Comparison of ENCODE assay signal across 8 cellular contexts in genomic region chr17:74748279-74748528, GRCh38. TPM values are rescaled to one million over a fixed set of nuclear protein-coding genes. Genes with fewer than 3 reads are reported as not detected.
DNase-seq lines count a peak whose midpoint lies in the region; ATAC-seq and TF ChIP-seq lines count a peak whose summit lies in the region.

No MANE protein-coding gene starts in this region.

- intact Hi-C loops in esophagus squamous epithelium (cut with DNase I), result no loop called here

- no peaks in the 10 kb centered on the region for H3K9me2 ChIP-seq in OCI-LY1 (ENCODE audit: low read depth, low read length)

- H3K9ac ChIP-seq in OCI-LY1 (ENCODE audit: low read length) (peak overlapping the region; percentile 38; the same call in 1 of the 2 replicates), skeletal muscle satellite cell (ENCODE audit: low read depth, low read length) (peak overlapping the region; percentile 67)

- H3K79me2 ChIP-seq in OCI-LY1 (ENCODE audit: insufficient read depth, low read length), result no peaks in the 10 kb centered on the region

- TF ChIP-seq CTCF in OCI-LY1 (IDR thresholded peaks at IDR 0.05; ENCODE audit: low read length), result no peak
- peak in 3 of 6 experiments; percentile 29 to 45 (median 29) for TF ChIP-seq CTCF in esophagus squamous epithelium (IDR thresholded peaks at IDR 0.05)
- no peak for TF ChIP-seq CTCF in GM10248 (IDR thresholded peaks at IDR 0.05; ENCODE audit: control extremely low read depth, extremely low read depth, low read depth, missing control alignments)

- peak overlapping the region; percentile 49 for H3K4me2 ChIP-seq in OCI-LY1 (ENCODE audit: low read length)
- H3K4me2 ChIP-seq in skeletal muscle satellite cell (ENCODE audit: low read length), result peak overlapping the region; percentile 98

- H3K27ac ChIP-seq in OCI-LY1 (ENCODE audit: low read depth, low read length, poor library complexity, severe bottlenecking) (no peak overlapping the region), esophagus squamous epithelium (peak overlapping the region; percentile 90 to 96 (median 94))

- no peaks in the 10 kb centered on the region for H3K27me3 ChIP-seq in OCI-LY1 (ENCODE audit: insufficient read depth, low read length)
- peaks cover 0 to 4% (median 0%) of the 10 kb centered on the region in 4 donors for H3K27me3 ChIP-seq in esophagus squamous epithelium
- no peaks in the 10 kb centered on the region for H3K27me3 ChIP-seq in skeletal muscle satellite cell (ENCODE audit: control insufficient read depth, insufficient read depth, low read length)

- 3% methylated on average over 12 of the region's 34 CpGs; no CpG with 5 or more reads in 1 of the 2 donors for WGBS in esophagus squamous epithelium, 2 donors

- CTCF ChIA-PET in GM10248 (lab: Yijun Ruan, JAX), result interaction anchor here (1.2 to 4.4 kb wide), 2 partner anchors 11 to 91 kb away, joined by 5 to 47 read pairs; partner anchors contain the start of gene RAB37

- H3K4me1 ChIP-seq in OCI-LY1 (ENCODE audit: insufficient read depth, low read length, severe bottlenecking), result peaks cover 20% of the 10 kb centered on the region
- peaks cover 32 to 91% (median 48%) of the 10 kb centered on the region in 3 donors for H3K4me1 ChIP-seq in esophagus squamous epithelium
- H3K4me1 ChIP-seq in skeletal muscle satellite cell (ENCODE audit: control insufficient read depth, insufficient read depth, low read length), result peaks cover 36% of the 10 kb centered on the region

- no peaks in the 10 kb centered on the region for H3K36me3 ChIP-seq in OCI-LY1 (ENCODE audit: insufficient read depth, low read length)
- peaks cover 0 to 11% (median 0%) of the 10 kb centered on the region in 3 donors for H3K36me3 ChIP-seq in esophagus squamous epithelium
- peaks cover 7% of the 10 kb centered on the region for H3K36me3 ChIP-seq in skeletal muscle satellite cell (ENCODE audit: insufficient read depth, low read length)

- H3K9me3 ChIP-seq in OCI-LY1 (ENCODE audit: low read length) (no peaks in the 10 kb centered on the region), esophagus squamous epithelium (no peaks in the 10 kb centered on the region), skeletal muscle satellite cell (replicated peaks; ENCODE audit: low read length) (no peaks in the 10 kb centered on the region)

- H3F3A ChIP-seq in OCI-LY1 (ENCODE audit: insufficient read depth, low read length), result no peaks in the 10 kb centered on the region

- peak; percentile 89 for ATAC-seq in GM18520 (IDR thresholded peaks at IDR 0.05; ENCODE audit: unreplicated experiment)
- ATAC-seq in GM19463 (IDR thresholded peaks at IDR 0.05; ENCODE audit: unreplicated experiment), result no peak
- no peak for ATAC-seq in HG03135 (IDR thresholded peaks at IDR 0.05; ENCODE audit: unreplicated experiment)

- no peaks in the 10 kb centered on the region for H4K20me1 ChIP-seq in OCI-LY1 (ENCODE audit: insufficient read depth, low read length)

- POLR2A ChIA-PET in GM10248 (lab: Yijun Ruan, JAX), result interaction anchor here (1.5 kb wide), 1 partner anchor 13 kb away, joined by 4 read pairs; no protein-coding TSS in a partner anchor

- peak overlapping the region; percentile 73 for H3K4me3 ChIP-seq in OCI-LY1 (ENCODE audit: low read depth, low read length, poor library complexity, severe bottlenecking)
- peak overlapping the region; percentile 86 to 99 (median 93) for H3K4me3 ChIP-seq in esophagus squamous epithelium
- peak overlapping the region; percentile 82 for H3K4me3 ChIP-seq in skeletal muscle satellite cell (ENCODE audit: low read length)

- DNase-seq in esophagus squamous epithelium (lab: John Stamatoyannopoulos, UW) (no peak), NCI-H2081 (lab: John Stamatoyannopoulos, UW) (no peak), GM10248 (ENCODE audit: extremely low spot score) (no peak)

- no peak overlapping the region for H2AFZ ChIP-seq in OCI-LY1 (ENCODE audit: low read length)

- no peak for TF ChIP-seq POLR2A in esophagus squamous epithelium (IDR thresholded peaks at IDR 0.05)

RNA-seq across cellular contexts. Expression of gene NHERF1, which starts 0.2 kb away (rescaled TPM):
- total RNA-seq in esophagus squamous epithelium, result 100 to 1,000 TPM; 214 to 483 (median 313) TPM
- 15.5 and 18.3 TPM in 2 replicates for total RNA-seq in skeletal muscle satellite cell (2012; rRNA removed)

RNA-seq across cellular contexts. Expression of gene RAB37, which starts 11.1 kb away (rescaled TPM):
- total RNA-seq in esophagus squamous epithelium, result 1 to 10 TPM in 2 of 4 donors, under 1 TPM in 1, not detected in 1; 0.44 to 3.2 (median 1.6) TPM
- total RNA-seq in skeletal muscle satellite cell (2012; rRNA removed), result under 0.01 and 0.25 TPM in 2 replicates

RNA-seq across cellular contexts. Expression of gene NAT9, which starts 27.9 kb away (rescaled TPM):
- 10 to 100 TPM; 17.3 to 29.8 (median 24.5) TPM for total RNA-seq in esophagus squamous epithelium
- 22.7 and 35.0 TPM in 2 replicates for total RNA-seq in skeletal muscle satellite cell (2012; rRNA removed)

RNA-seq across cellular contexts. Expression of gene CD300LF, which starts 35.5 kb away (rescaled TPM):
- total RNA-seq in esophagus squamous epithelium, result 1 to 10 TPM in 2 of 4 donors, under 1 TPM in 2; 0.48 to 1.3 (median 0.89) TPM
- not detected in 2 replicates for total RNA-seq in skeletal muscle satellite cell (2012; rRNA removed)
